Comparison of ENCODE assay signal across 12 cellular contexts in genomic region chr6:7170117-7170732, GRCh38.
DNase-seq lines count a peak whose midpoint lies in the region; ATAC-seq and TF ChIP-seq lines count a peak whose summit lies in the region.
"Had no signal": no experiment of that assay in that cellular context is flagged by ENCODE, and none has a peak within 500 bp of the region (broad histone marks: within the 10 kb centered on the region; RNA-seq: fewer than 3 reads in every experiment).

No MANE protein-coding gene starts in this region.

- CTCF ChIA-PET in IMR-90 (lab: Yijun Ruan, JAX) = no interaction called here

- no peak for DNase-seq in IMR-90
- no peak for DNase-seq in body of pancreas
- DNase-seq in mesendoderm = no peak
- no peak for DNase-seq in suprapubic skin (ENCODE audit: low spot score in 2 of 2)
- DNase-seq in stimulated activated naive CD8-positive, alpha-beta T cell treated with anti-CD3 and anti-CD28 coated beads, Interleukin-15, amount 100 ng/mL, for 72 hours = no peak
- no peak for DNase-seq in T-helper 2 cell
- no peak for DNase-seq in KBM-7
- DNase-seq: activated CD4-positive, alpha-beta T cell treated with anti-CD3 and anti-CD28 coated beads for 36 hours; activated T-cell treated with anti-CD3 and anti-CD28 coated beads, Interleukin-2, amount 50 U/mL, for 48 hours; NCI-H2029 treated with DMSO at 0.1 percent for 48 hours; occipital lobe; RPMI8226 had no signal

- H3K36me3 ChIP-seq in IMR-90 (ENCODE audit: control insufficient read depth, insufficient read depth, low read length) (no peaks in the 10 kb centered on the region), body of pancreas (replicated peaks in 1 of 2; ENCODE audit: insufficient read depth in 1 of 2, low read depth in 2 of 2) (no peaks in the 10 kb centered on the region), mesendoderm (ENCODE audit: control insufficient read depth, insufficient read depth, low read length) (no peaks in the 10 kb centered on the region), suprapubic skin (no peaks in the 10 kb centered on the region)

- H3K23ac ChIP-seq in IMR-90 (ENCODE audit: low read depth, low read length) (no peak overlapping the region; the same call in 1 of the 2 replicates), mesendoderm (ENCODE audit: low read length) (peak overlapping the region; percentile 39)

- no peak overlapping the region for H2BK120ac ChIP-seq in IMR-90 (ENCODE audit: low read depth, low read length)
- H2BK120ac ChIP-seq in mesendoderm (ENCODE audit: low read depth, low read length) = no peak overlapping the region

- H3K4me3 Mint-ChIP-seq in stimulated activated naive CD8-positive, alpha-beta T cell treated with anti-CD3 and anti-CD28 coated beads, Interleukin-15, amount 100 ng/mL, for 72 hours = no peak overlapping the region
- H3K4me3 Mint-ChIP-seq: activated CD4-positive, alpha-beta T cell treated with anti-CD3 and anti-CD28 coated beads for 36 hours had no signal

- in situ Hi-C loops in IMR-90 (cut with MboI; ENCODE audit: low sequenced_read_pairs) = no loop called here
- in situ Hi-C loops in KBM-7 (cut with MboI; ENCODE audit: low pct_unique_long_range_greater_than_20kb, low sequenced_read_pairs) = no loop called here

- TF ChIP-seq RAD21 in IMR-90 (IDR thresholded peaks at IDR 0.05; ENCODE audit: low read length) = no peak

- no peaks in the 10 kb centered on the region for H3K9me3 ChIP-seq in IMR-90 (ENCODE audit: control insufficient read depth, insufficient read depth, low read length)
- H3K9me3 ChIP-seq in body of pancreas = no peaks in the 10 kb centered on the region
- H3K9me3 ChIP-seq in suprapubic skin = no peaks in the 10 kb centered on the region

- no peak overlapping the region for H3K27ac ChIP-seq in IMR-90 (ENCODE audit: insufficient read depth, low read length)
- peak overlapping the region; percentile 21 to 76 (median 58) for H3K27ac ChIP-seq in body of pancreas
- H3K27ac ChIP-seq in mesendoderm (ENCODE audit: low read depth, low read length) = no peak overlapping the region
- peak overlapping the region; percentile 24 for H3K27ac ChIP-seq in suprapubic skin

- H2AK5ac ChIP-seq in IMR-90 (ENCODE audit: low read depth, low read length) (no peak overlapping the region), mesendoderm (ENCODE audit: low read length) (no peak overlapping the region)

- H3K27me3 Mint-ChIP-seq in stimulated activated naive CD8-positive, alpha-beta T cell treated with anti-CD3 and anti-CD28 coated beads, Interleukin-15, amount 100 ng/mL, for 72 hours = no peaks in the 10 kb centered on the region
- H3K27me3 Mint-ChIP-seq: activated CD4-positive, alpha-beta T cell treated with anti-CD3 and anti-CD28 coated beads for 36 hours had no signal

- no TSS peak for BruUV-seq in IMR-90 (replicated peaks; lab: Mats Ljungman, UMichigan)

- TF ChIP-seq POLR2A in IMR-90 (IDR thresholded peaks at IDR 0.05; ENCODE audit: low read depth, low read length) (no peak), body of pancreas (IDR thresholded peaks at IDR 0.05) (no peak), suprapubic skin (IDR thresholded peaks at IDR 0.05) (no peak)

- H3K4me2 ChIP-seq in IMR-90 (ENCODE audit: low read depth, low read length) (no peak overlapping the region), mesendoderm (ENCODE audit: low read length) (no peak overlapping the region)

- intact Hi-C loops in IMR-90 (cut with micrococcal nuclease) (no loop called here), body of pancreas (cut with DNase I) (no loop called here)

- no peak overlapping the region for H3K27ac Mint-ChIP-seq in stimulated activated naive CD8-positive, alpha-beta T cell treated with anti-CD3 and anti-CD28 coated beads, Interleukin-15, amount 100 ng/mL, for 72 hours

- TF ChIP-seq EP300 in suprapubic skin (IDR thresholded peaks at IDR 0.05) = no peak

- H3K14ac ChIP-seq in IMR-90 (replicated peaks; ENCODE audit: low read depth, low read length) = peak overlapping the region; percentile 50; the same call in 1 of the 2 replicates

- POLR2A ChIA-PET in IMR-90 (lab: Charles Lee; ENCODE audit: unreplicated experiment) = interaction anchor here (0.6 to 0.9 kb wide), 2 partner anchors 32 to 226 kb away, joined by 3 to 4 read pairs; no protein-coding TSS in a partner anchor

- H4K20me1 ChIP-seq in IMR-90 (ENCODE audit: insufficient read depth, low read length) = peaks cover 77% of the 10 kb centered on the region

- H3K27me3 ChIP-seq in IMR-90 (ENCODE audit: control insufficient read depth, insufficient read depth, low read length) = no peaks in the 10 kb centered on the region
- H3K27me3 ChIP-seq in body of pancreas = no peaks in the 10 kb centered on the region
- no peaks in the 10 kb centered on the region for H3K27me3 ChIP-seq in mesendoderm (ENCODE audit: insufficient read depth, low read length, poor library complexity)
- H3K27me3 ChIP-seq in suprapubic skin = no peaks in the 10 kb centered on the region

- no peak overlapping the region for H4K91ac ChIP-seq in IMR-90 (ENCODE audit: insufficient read depth, low read depth, low read length)

- no peak for ATAC-seq in IMR-90 (ENCODE audit: low read depth)
- ATAC-seq in body of pancreas = no peak
- ATAC-seq in stimulated activated naive CD8-positive, alpha-beta T cell treated with anti-CD3 and anti-CD28 coated beads, Interleukin-15, amount 100 ng/mL, for 72 hours = no peak
- ATAC-seq: activated CD4-positive, alpha-beta T cell treated with anti-CD3 and anti-CD28 coated beads for 36 hours had no signal

- H2BK5ac ChIP-seq in IMR-90 (ENCODE audit: low read depth, low read length, poor library complexity, severe bottlenecking) (no peak overlapping the region), mesendoderm (ENCODE audit: low read length) (no peak overlapping the region)

- dilution Hi-C loops in IMR-90 (cut with HindIII; ENCODE audit: low sequenced_read_pairs, unreplicated experiment) = no loop called here

- 100% methylated on average over 1 of the region's 6 CpGs; no CpG with 5 or more reads in 1 of the 2 experiments for WGBS in IMR-90 (ENCODE audit: extremely low coverage in 2 of 2, insufficient read length in 1 of 2), 2 experiments
- WGBS in body of pancreas, 2 donors = 81 to 87% methylated on average over 6 of the region's 6 CpGs
- no CpG with 5 or more reads among the region's 6 CpGs for WGBS in mesendoderm (ENCODE audit: extremely low coverage, insufficient coverage, low lambda C conversion rate)
- 82% methylated on average over 5 of the region's 6 CpGs for WGBS in suprapubic skin

- H2AFZ ChIP-seq in IMR-90 (replicated peaks; ENCODE audit: low read length, poor library complexity) = no peak overlapping the region

- no peak overlapping the region for H4K5ac ChIP-seq in IMR-90 (ENCODE audit: low read depth, low read length)
- no peak overlapping the region for H4K5ac ChIP-seq in mesendoderm (ENCODE audit: low read length)

- no peak overlapping the region for H3K4ac ChIP-seq in IMR-90 (ENCODE audit: low read depth, low read length)
- no peak overlapping the region for H3K4ac ChIP-seq in mesendoderm (ENCODE audit: low read depth, low read length)

- H3K79me1 ChIP-seq in IMR-90 (ENCODE audit: low read depth in 1 of 2, low read length in 2 of 2) = peaks cover 51 to 96% of the 10 kb centered on the region in 2 experiments
- peaks cover 35% of the 10 kb centered on the region for H3K79me1 ChIP-seq in mesendoderm (ENCODE audit: low read length)

- H3K18ac ChIP-seq in IMR-90 (ENCODE audit: low read depth, low read length) = no peak overlapping the region
- H3K18ac ChIP-seq in mesendoderm (ENCODE audit: low read length) = no peak overlapping the region

- H3K4me3 ChIP-seq in IMR-90 (ENCODE audit: insufficient read depth, low read depth, low read length) (no peak overlapping the region), body of pancreas (no peak overlapping the region), mesendoderm (ENCODE audit: low read length) (no peak overlapping the region), suprapubic skin (no peak overlapping the region)

- TF ChIP-seq CTCF in IMR-90 (conservative IDR thresholded peaks at IDR 0.05; ENCODE audit: low read depth, low read length) (no peak), body of pancreas (IDR thresholded peaks at IDR 0.05) (no peak), suprapubic skin (IDR thresholded peaks at IDR 0.05) (no peak)

- H3K56ac ChIP-seq in IMR-90 (ENCODE audit: extremely low read depth, insufficient read depth, low read length) (no peak overlapping the region), mesendoderm (ENCODE audit: low read length) (peak overlapping the region; percentile 57)

- H3K9me1 ChIP-seq in IMR-90 (ENCODE audit: insufficient read depth, low read length) = peaks cover 54% of the 10 kb centered on the region

- H3K4me1 Mint-ChIP-seq in stimulated activated naive CD8-positive, alpha-beta T cell treated with anti-CD3 and anti-CD28 coated beads, Interleukin-15, amount 100 ng/mL, for 72 hours = peaks cover 48% of the 10 kb centered on the region

- H3K9me3 Mint-ChIP-seq in stimulated activated naive CD8-positive, alpha-beta T cell treated with anti-CD3 and anti-CD28 coated beads, Interleukin-15, amount 100 ng/mL, for 72 hours = no peaks in the 10 kb centered on the region

- H4K8ac ChIP-seq in IMR-90 (ENCODE audit: low read depth in 2 of 2, low read length in 2 of 2) (no peak overlapping the region), mesendoderm (ENCODE audit: low read depth, low read length) (no peak overlapping the region)

- peaks cover 46% of the 10 kb centered on the region for H3K79me2 ChIP-seq in mesendoderm (ENCODE audit: control insufficient read depth, insufficient read depth, low read length)

- H3K4me1 ChIP-seq in IMR-90 (ENCODE audit: control insufficient read depth, insufficient read depth, low read length) (peaks cover 36% of the 10 kb centered on the region), body of pancreas (peaks cover 70% of the 10 kb centered on the region), mesendoderm (ENCODE audit: control insufficient read depth, low read depth, low read length) (peaks cover 38% of the 10 kb centered on the region), suprapubic skin (peaks cover 80% of the 10 kb centered on the region)

- no peak overlapping the region for H2BK20ac ChIP-seq in IMR-90 (ENCODE audit: low read depth, low read length)

- no peak overlapping the region for H3K9ac ChIP-seq in IMR-90 (ENCODE audit: low read depth, low read length)
- H3K9ac ChIP-seq in mesendoderm (ENCODE audit: low read length) = peak overlapping the region; percentile 8

- H2AK9ac ChIP-seq in IMR-90 (replicated peaks; ENCODE audit: low read depth, low read length, poor library complexity) = no peak overlapping the region

- H2BK15ac ChIP-seq in IMR-90 (ENCODE audit: low read depth, low read length) (no peak overlapping the region), mesendoderm (replicated peaks; ENCODE audit: low read depth) (no peak overlapping the region)

TF ChIP-seq in IMR-90, 13 proteins besides CTCF, POLR2A, EP300 and RAD21 (continues in another document):
- no peak for TF ChIP-seq CHD1 (IDR thresholded peaks at IDR 0.05; ENCODE audit: low read depth, low read length)
- TF ChIP-seq NFE2L2 (IDR thresholded peaks at IDR 0.05; ENCODE audit: low read depth, low read length) = no peak
- no peak for TF ChIP-seq FOS (IDR thresholded peaks at IDR 0.05; ENCODE audit: low read depth, low read length)
- no peak for TF ChIP-seq MAFK (IDR thresholded peaks at IDR 0.05; ENCODE audit: low read depth, low read length)
- TF ChIP-seq BHLHE40 (IDR thresholded peaks at IDR 0.05; ENCODE audit: low read depth, low read length) = no peak
- TF ChIP-seq MAZ (IDR thresholded peaks at IDR 0.05; ENCODE audit: borderline replicate concordance, low read depth, low read length) = no peak

Comparison
In these comparisons a context has a peak if more than half of its experiments do, and no peak if none do; other contexts are left out.
1. H3K27ac ChIP-seq: peak in body of pancreas (4 of 4) and suprapubic skin (single experiment); none in IMR-90 (single experiment) and mesendoderm (single experiment).